In genomic region chr17:77664097-77664729, GRCh38 we compare ENCODE assay signal across 20 cellular contexts.
DNase-seq lines count a peak whose midpoint lies in the region; ATAC-seq, FAIRE-seq and TF ChIP-seq lines count a peak whose summit lies in the region.
"Had no signal": no experiment of that assay in that cellular context is flagged by ENCODE, and none has a peak within 500 bp of the region (broad histone marks: within the 10 kb centered on the region; RNA-seq: fewer than 3 reads in every experiment).

No MANE protein-coding gene starts in this region.

- H3K4me1 ChIP-seq in A549 (no peaks in the 10 kb centered on the region), sigmoid colon (no peaks in the 10 kb centered on the region), GM23248 (ENCODE audit: insufficient read depth) (no peaks in the 10 kb centered on the region)
- H3K4me1 ChIP-seq: SJSA1 had no signal

- H3K9me2 ChIP-seq in GM23248 (ENCODE audit: insufficient read depth): no peaks in the 10 kb centered on the region

- no peak for TF ChIP-seq RAD21 in A549 (conservative IDR thresholded peaks at IDR 0.05 in 1 of 2, IDR thresholded peaks at IDR 0.05 in 1 of 2)

- 46% methylated on average over 13 of the region's 13 CpGs for WGBS in A549 (ENCODE audit: missing lambda C conversion rate)
- WGBS in sigmoid colon, 2 donors: 80 to 88% methylated on average over 13 of the region's 13 CpGs
- 64 to 68% methylated on average over 12 to 13 of the region's 13 CpGs for WGBS in GM23248 (ENCODE audit: low coverage in 1 of 2, low lambda C conversion rate in 2 of 2, missing lambda C conversion rate in 2 of 2), 2 experiments

- H3K4me3 ChIP-seq in A549 (no peak overlapping the region), sigmoid colon (no peak overlapping the region), GM23248 (no peak overlapping the region)
- H3K4me3 ChIP-seq: MG63, SJSA1 had no signal

- H3K9ac ChIP-seq in GM23248: no peak overlapping the region

- H3K27ac ChIP-seq in A549 (no peak overlapping the region), sigmoid colon (no peak overlapping the region), GM23248 (no peak overlapping the region)
- H3K27ac ChIP-seq: SJSA1 had no signal

- no peak for ATAC-seq in A549

- CTCF ChIA-PET in activated CD4-positive, alpha-beta memory T cell treated with anti-CD3 and anti-CD28 coated beads, Interleukin-2, amount 10 ng/mL, durations not matched to agents 7 days and 5 days (lab: Charles Lee): no interaction called here
- CTCF ChIA-PET in activated CD4-positive, alpha-beta memory T cell treated with anti-CD3 and anti-CD28 coated beads for 36 hours (lab: Charles Lee): interaction anchor here (1.1 kb wide), 1 partner anchor 77 kb away, joined by 3 read pairs; no protein-coding TSS in a partner anchor
- CTCF ChIA-PET in A549 (lab: Yijun Ruan, JAX): interaction anchor here (0.8 to 2.4 kb wide), 3 partner anchors 17 to 142 kb away, joined by 3 to 8 read pairs (median 4); no protein-coding TSS in a partner anchor

- peaks cover 21% of the 10 kb centered on the region for H3K9me3 ChIP-seq in A549
- peaks cover 0 to 5% (median 2%) of the 10 kb centered on the region in 4 donors for H3K9me3 ChIP-seq in sigmoid colon
- H3K9me3 ChIP-seq in GM23248 (ENCODE audit: low read depth): no peaks in the 10 kb centered on the region

- TF ChIP-seq POLR2A in A549 (IDR thresholded peaks at IDR 0.05; ENCODE audit: low read length) (no peak), sigmoid colon (IDR thresholded peaks at IDR 0.05) (no peak)

- H2AFZ ChIP-seq in GM23248: no peak overlapping the region

- in situ Hi-C loops in GM23248 (cut with MboI): no loop called here

- H3F3A ChIP-seq in GM23248 (ENCODE audit: insufficient read depth): no peaks in the 10 kb centered on the region

- H3K4me3 Mint-ChIP-seq in activated CD4-positive, alpha-beta memory T cell treated with anti-CD3 and anti-CD28 coated beads, Interleukin-2, amount 10 ng/mL, durations not matched to agents 7 days and 5 days: no peak overlapping the region
- no peak overlapping the region for H3K4me3 Mint-ChIP-seq in activated CD4-positive, alpha-beta memory T cell treated with anti-CD3 and anti-CD28 coated beads for 36 hours
- no peak overlapping the region for H3K4me3 Mint-ChIP-seq in activated T-helper 2 cell treated with anti-CD3 and anti-CD28 coated beads, Interferon-gamma antibody, Interleukin-2, Interleukin-4, amounts not matched to agents 10 μg/mL and 5 μg/mL and 100 μg/mL, durations not matched to agents 14 hours and 24 hours and 36 hours (ENCODE audit: low read depth)
- H3K4me3 Mint-ChIP-seq: CD14-positive monocyte, HFFc6 had no signal

- H3K27me3 Mint-ChIP-seq in activated CD4-positive, alpha-beta memory T cell treated with anti-CD3 and anti-CD28 coated beads, Interleukin-2, amount 10 ng/mL, durations not matched to agents 7 days and 5 days: peaks cover 5% of the 10 kb centered on the region
- H3K27me3 Mint-ChIP-seq in activated CD4-positive, alpha-beta memory T cell treated with anti-CD3 and anti-CD28 coated beads for 36 hours: no peaks in the 10 kb centered on the region
- H3K27me3 Mint-ChIP-seq in activated T-helper 2 cell treated with anti-CD3 and anti-CD28 coated beads, Interferon-gamma antibody, Interleukin-2, Interleukin-4, amounts not matched to agents 10 μg/mL and 5 μg/mL and 100 μg/mL, durations not matched to agents 14 hours and 24 hours and 36 hours (ENCODE audit: low read depth): peaks cover 3% of the 10 kb centered on the region

- intact Hi-C loops in activated CD4-positive, alpha-beta memory T cell treated with anti-CD3 and anti-CD28 coated beads for 36 hours (cut with micrococcal nuclease): no loop called here
- intact Hi-C loops in activated T-helper 2 cell treated with anti-CD3 and anti-CD28 coated beads, Interferon-gamma antibody, Interleukin-2, Interleukin-4, amounts not matched to agents 10 μg/mL and 5 μg/mL and 100 μg/mL, durations not matched to agents 14 hours and 24 hours and 36 hours (cut with micrococcal nuclease): loop anchor here (10.0 kb wide), 1 partner anchor 291 kb away; the partner anchor contains the start of gene TNRC6C
- intact Hi-C loops in sigmoid colon (cut with DNase I): no loop called here

- H3K27me3 ChIP-seq in sigmoid colon: no peaks in the 10 kb centered on the region
- peaks cover 14% of the 10 kb centered on the region; the same call in 1 of the 2 replicates for H3K27me3 ChIP-seq in GM23248 (replicated peaks; ENCODE audit: insufficient read depth)
- H3K27me3 ChIP-seq: SJSA1 had no signal

- TF ChIP-seq CTCF in A549 (IDR thresholded peaks at IDR 0.05) (no peak), sigmoid colon (IDR thresholded peaks at IDR 0.05) (no peak)

- peaks cover 12% of the 10 kb centered on the region for H3K9me3 Mint-ChIP-seq in activated CD4-positive, alpha-beta memory T cell treated with anti-CD3 and anti-CD28 coated beads, Interleukin-2, amount 10 ng/mL, durations not matched to agents 7 days and 5 days
- peaks cover 20% of the 10 kb centered on the region for H3K9me3 Mint-ChIP-seq in activated CD4-positive, alpha-beta memory T cell treated with anti-CD3 and anti-CD28 coated beads for 36 hours
- peaks cover 21% of the 10 kb centered on the region for H3K9me3 Mint-ChIP-seq in activated T-helper 2 cell treated with anti-CD3 and anti-CD28 coated beads, Interferon-gamma antibody, Interleukin-2, Interleukin-4, amounts not matched to agents 10 μg/mL and 5 μg/mL and 100 μg/mL, durations not matched to agents 14 hours and 24 hours and 36 hours

- peaks cover 15% of the 10 kb centered on the region for H3K36me3 Mint-ChIP-seq in activated CD4-positive, alpha-beta memory T cell treated with anti-CD3 and anti-CD28 coated beads, Interleukin-2, amount 10 ng/mL, durations not matched to agents 7 days and 5 days (ENCODE audit: low read depth)
- peaks cover 14% of the 10 kb centered on the region for H3K36me3 Mint-ChIP-seq in activated CD4-positive, alpha-beta memory T cell treated with anti-CD3 and anti-CD28 coated beads for 36 hours
- H3K36me3 Mint-ChIP-seq in activated T-helper 2 cell treated with anti-CD3 and anti-CD28 coated beads, Interferon-gamma antibody, Interleukin-2, Interleukin-4, amounts not matched to agents 10 μg/mL and 5 μg/mL and 100 μg/mL, durations not matched to agents 14 hours and 24 hours and 36 hours (ENCODE audit: low read depth): peaks cover 32% of the 10 kb centered on the region
- H3K36me3 Mint-ChIP-seq: CD14-positive monocyte had no signal

- FAIRE-seq in A549 (lab: Jason Lieb, UNC): peak; percentile 59
- FAIRE-seq: H54, RCC 7860 had no signal

- H3K4me2 ChIP-seq in A549 (no peak overlapping the region), GM23248 (ENCODE audit: unreplicated experiment) (no peak overlapping the region)

- H3K79me2 ChIP-seq in GM23248 (ENCODE audit: insufficient read depth): no peaks in the 10 kb centered on the region

- peaks cover 36% of the 10 kb centered on the region for H3K4me1 Mint-ChIP-seq in activated CD4-positive, alpha-beta memory T cell treated with anti-CD3 and anti-CD28 coated beads, Interleukin-2, amount 10 ng/mL, durations not matched to agents 7 days and 5 days
- peaks cover 31% of the 10 kb centered on the region for H3K4me1 Mint-ChIP-seq in activated CD4-positive, alpha-beta memory T cell treated with anti-CD3 and anti-CD28 coated beads for 36 hours (ENCODE audit: low read depth)
- H3K4me1 Mint-ChIP-seq in activated T-helper 2 cell treated with anti-CD3 and anti-CD28 coated beads, Interferon-gamma antibody, Interleukin-2, Interleukin-4, amounts not matched to agents 10 μg/mL and 5 μg/mL and 100 μg/mL, durations not matched to agents 14 hours and 24 hours and 36 hours (ENCODE audit: low read depth): peaks cover 33% of the 10 kb centered on the region

- H3K36me3 ChIP-seq in sigmoid colon (no peaks in the 10 kb centered on the region), GM23248 (ENCODE audit: low read depth) (no peaks in the 10 kb centered on the region)
- H3K36me3 ChIP-seq: MG63, SJSA1 had no signal

- no peaks in the 10 kb centered on the region for H4K20me1 ChIP-seq in GM23248 (ENCODE audit: insufficient read depth)

- H3K27ac Mint-ChIP-seq in activated CD4-positive, alpha-beta memory T cell treated with anti-CD3 and anti-CD28 coated beads, Interleukin-2, amount 10 ng/mL, durations not matched to agents 7 days and 5 days: peak overlapping the region; percentile 2
- no peak overlapping the region for H3K27ac Mint-ChIP-seq in activated CD4-positive, alpha-beta memory T cell treated with anti-CD3 and anti-CD28 coated beads for 36 hours
- peak overlapping the region; percentile 12 for H3K27ac Mint-ChIP-seq in activated T-helper 2 cell treated with anti-CD3 and anti-CD28 coated beads, Interferon-gamma antibody, Interleukin-2, Interleukin-4, amounts not matched to agents 10 μg/mL and 5 μg/mL and 100 μg/mL, durations not matched to agents 14 hours and 24 hours and 36 hours
- H3K27ac Mint-ChIP-seq: HFFc6 had no signal

- TF ChIP-seq EP300 in A549 (IDR thresholded peaks at IDR 0.05) (no peak), sigmoid colon (IDR thresholded peaks at IDR 0.05) (no peak)

- no peak for DNase-seq in activated CD4-positive, alpha-beta memory T cell treated with anti-CD3 and anti-CD28 coated beads, Interleukin-2, amount 10 ng/mL, durations not matched to agents 7 days and 5 days
- DNase-seq in activated CD4-positive, alpha-beta memory T cell treated with anti-CD3 and anti-CD28 coated beads for 36 hours: no peak
- DNase-seq in A549 (ENCODE audit: low read depth in 1 of 2, low spot score in 1 of 2): no peak
- no peak for DNase-seq in activated T-helper 2 cell treated with anti-CD3 and anti-CD28 coated beads, Interferon-gamma antibody, Interleukin-2, Interleukin-4, amounts not matched to agents 10 μg/mL and 5 μg/mL and 100 μg/mL, durations not matched to agents 14 hours and 24 hours and 36 hours (ENCODE audit: low spot score)
- peak; percentile 46 for DNase-seq in sigmoid colon
- no peak for DNase-seq in GM23248
- no peak for DNase-seq in cerebellum (ENCODE audit: low spot score)
- DNase-seq: DMS79, HFFc6, MG63, NCI-H1417, NCI-H1694 treated with DMSO at 0.1 percent for 48 hours, NCI-H2081 treated with DMSO at 0.1 percent for 48 hours, NCI-H446, NCI-H526 treated with DMSO at 0.1 percent for 48 hours, OCI-M1 had no signal

- POLR2A ChIA-PET in activated CD4-positive, alpha-beta memory T cell treated with anti-CD3 and anti-CD28 coated beads, Interleukin-2, amount 10 ng/mL, durations not matched to agents 7 days and 5 days (lab: Charles Lee): interaction anchor here (1.4 to 5.7 kb wide), 4 partner anchors 14 to 294 kb away, joined by 3 to 62 read pairs (median 5); partner anchors contain the start of gene TNRC6C
- POLR2A ChIA-PET in activated CD4-positive, alpha-beta memory T cell treated with anti-CD3 and anti-CD28 coated beads for 36 hours (lab: Charles Lee): no interaction called here
- POLR2A ChIA-PET in A549 (lab: Yijun Ruan, JAX): no interaction called here

TF ChIP-seq in A549, 52 proteins besides CTCF, POLR2A, EP300 and RAD21:
- TF ChIP-seq MAZ (IDR thresholded peaks at IDR 0.05; ENCODE audit: borderline replicate concordance, low read depth, low read length): no peak
TF ChIP-seq in A549: peak in this region for 0.
